Comparison of ENCODE assay signal across 26 cellular contexts in genomic region chr4:189204616-189205015, GRCh38.
"Had no signal": no experiment of that assay in that cellular context is flagged by ENCODE, and none has a peak within 500 bp of the region (broad histone marks: within the 10 kb centered on the region; RNA-seq: fewer than 3 reads in every experiment).

No MANE protein-coding gene starts in this region.

- FAIRE-seq: bronchial epithelial cell had no signal

- H3K27ac ChIP-seq: coronary artery, dorsolateral prefrontal cortex, foreskin keratinocyte, gastrocnemius medialis, heart left ventricle had no signal

- H3K27me3 ChIP-seq: foreskin keratinocyte, gastrocnemius medialis had no signal

- H3K4me1 ChIP-seq: foreskin keratinocyte, gastrocnemius medialis had no signal

- H3K9me3 ChIP-seq: gastrocnemius medialis, heart left ventricle had no signal

- H3K36me3 ChIP-seq: gastrocnemius medialis, heart left ventricle had no signal

- ATAC-seq: activated T-cell treated with anti-CD3 and anti-CD28 coated beads, Interleukin-2, amount 50 U/mL, for 72 hours; esophagus mucosa; foreskin keratinocyte; gastrocnemius medialis; heart left ventricle had no signal

- H3K4me3 ChIP-seq: coronary artery, dorsolateral prefrontal cortex, gastrocnemius medialis, heart left ventricle had no signal

- DNase-seq: activated CD4-positive, alpha-beta memory T cell treated with anti-CD3 and anti-CD28 coated beads, Interleukin-2, amount 10 ng/mL, durations not matched to agents 7 days and 5 days; activated CD4-positive, alpha-beta T cell treated with anti-CD3 and anti-CD28 coated beads for 4 hours; activated CD4-positive, alpha-beta T cell treated with anti-CD3 and anti-CD28 coated beads, Interleukin-2, amount 10 ng/mL, durations not matched to agents 7 days and 5 days; activated CD4-positive, alpha-beta T cell treated with anti-CD3 and anti-CD28 coated beads, Interleukin-2, amount 50 U/mL, for 4 hours; activated CD4-positive, CD25-positive, alpha-beta regulatory T cell; activated CD4-positive, CD25-positive, alpha-beta regulatory T cell treated with anti-CD3 and anti-CD28 coated beads, Interleukin-2, amount 50 U/mL, for 72 hours; activated CD8-positive, alpha-beta memory T cell treated with anti-CD3 and anti-CD28 coated beads, Interleukin-2, amount 50 U/mL, for 48 hours; activated gamma-delta T cell treated with Interleukin-2 at 50 U/mL for 16 hours; activated naive CD4-positive, alpha-beta T cell treated with anti-CD3 and anti-CD28 coated beads, Interleukin-2, amount 50 U/mL, for 16 hours; activated naive CD4-positive, alpha-beta T cell treated with Interleukin-2 at 50 U/mL for 16 hours; activated T-cell treated with anti-CD3 and anti-CD28 coated beads for 4 hours; activated T-cell treated with anti-CD3 and anti-CD28 coated beads, Interleukin-2, amount 50 U/mL, for 24 hours; activated T-cell treated with anti-CD3 and anti-CD28 coated beads, Interleukin-2, amount 50 U/mL, for 72 hours; amygdala; aorta; dorsolateral prefrontal cortex; effector memory CD4-positive, alpha-beta T cell; endodermal cell; foreskin keratinocyte; gastrocnemius medialis; glutamatergic neuron; heart left ventricle; T-helper 2 cell had no signal
